In the genomic region with DNA sequence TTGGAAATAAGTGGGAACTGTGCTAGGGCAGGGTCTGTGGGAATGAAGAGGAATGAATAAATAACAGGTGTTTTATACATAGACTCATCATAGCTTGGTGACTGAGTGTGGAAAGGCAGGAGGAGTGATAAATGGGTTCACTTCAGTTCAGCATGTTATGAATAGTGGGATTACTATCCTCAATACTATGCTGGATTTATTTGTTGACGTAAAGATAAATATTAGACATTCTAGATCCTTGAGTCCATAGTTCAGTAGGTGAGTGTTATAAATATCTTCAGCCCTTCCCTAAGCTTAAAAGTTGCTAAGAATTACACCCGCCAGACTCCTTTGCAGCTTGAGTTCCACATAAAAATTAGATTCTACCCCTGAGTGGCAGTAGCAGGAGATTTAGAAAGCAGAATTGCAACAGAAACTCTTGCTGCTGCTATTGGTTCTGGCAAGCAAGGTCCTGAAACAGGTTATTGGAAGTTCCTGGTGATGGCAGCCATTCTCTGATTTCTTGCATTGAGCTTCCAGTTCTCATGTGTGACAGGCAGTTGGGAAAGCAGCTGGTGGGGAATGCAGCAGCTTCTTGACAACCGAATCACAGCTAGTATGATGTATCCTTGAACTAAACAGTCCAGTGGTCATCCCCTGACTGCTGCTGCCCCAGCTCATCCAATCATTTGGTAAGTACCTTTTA, we compare ENCODE assay signal across 14 cellular contexts.
DNase-seq lines count a peak whose midpoint lies in the region; ATAC-seq and TF ChIP-seq lines count a peak whose summit lies in the region.
"Had no signal": no experiment of that assay in that cellular context is flagged by ENCODE, and none has a peak within 500 bp of the region (broad histone marks: within the 10 kb centered on the region; RNA-seq: fewer than 3 reads in every experiment).

No MANE protein-coding gene starts in this region.

- CTCF ChIA-PET in naive thymus-derived CD4-positive, alpha-beta T cell (lab: Charles Lee) = no interaction called here

- no peaks in the 10 kb centered on the region for H3K4me1 Mint-ChIP-seq in naive thymus-derived CD4-positive, alpha-beta T cell

- H3K27me3 Mint-ChIP-seq in naive thymus-derived CD4-positive, alpha-beta T cell = no peaks in the 10 kb centered on the region

- TF ChIP-seq CTCF in brain microvascular endothelial cell (IDR thresholded peaks at IDR 0.05; ENCODE audit: low read depth, low read length, missing control alignments) = no peak

- ATAC-seq in HG02938 (IDR thresholded peaks at IDR 0.05; ENCODE audit: unreplicated experiment) = no peak
- ATAC-seq in naive thymus-derived CD4-positive, alpha-beta T cell = no peak
- ATAC-seq in GM19023 (IDR thresholded peaks at IDR 0.05; ENCODE audit: unreplicated experiment) = no peak
- ATAC-seq: CD8-positive, alpha-beta T cell had no signal

- H3K4me1 ChIP-seq in naive thymus-derived CD4-positive, alpha-beta T cell (ENCODE audit: control insufficient read depth in 2 of 2, insufficient read depth in 2 of 2, low read length in 2 of 2) = no peaks in the 10 kb centered on the region

- H3K27ac ChIP-seq in brain microvascular endothelial cell = no peak overlapping the region
- no peak overlapping the region for H3K27ac ChIP-seq in naive thymus-derived CD4-positive, alpha-beta T cell (ENCODE audit: low read depth, low read length)
- H3K27ac ChIP-seq: GM23248 had no signal

- POLR2A ChIA-PET in naive thymus-derived CD4-positive, alpha-beta T cell (lab: Charles Lee) = no interaction called here

- in situ Hi-C loops in brain microvascular endothelial cell (cut with HindIII; ENCODE audit: low pct_ligation_motif_present, low sequenced_read_pairs) = no loop called here

- H3K9me3 ChIP-seq in naive thymus-derived CD4-positive, alpha-beta T cell (ENCODE audit: control insufficient read depth in 2 of 3, low read length in 3 of 3) = no peaks in the 10 kb centered on the region

- no peak overlapping the region for H3K4me3 ChIP-seq in brain microvascular endothelial cell (ENCODE audit: low read depth, low read length)
- H3K4me3 ChIP-seq in naive thymus-derived CD4-positive, alpha-beta T cell (ENCODE audit: low read length) = no peak overlapping the region
- H3K4me3 ChIP-seq: GM23248 had no signal

- H3K36me3 Mint-ChIP-seq in naive thymus-derived CD4-positive, alpha-beta T cell = no peaks in the 10 kb centered on the region
- H3K36me3 Mint-ChIP-seq: CD8-positive, alpha-beta T cell had no signal

- peaks cover 0 to 10% (median 2%) of the 10 kb centered on the region in 11 donors for H3K9me3 Mint-ChIP-seq in naive thymus-derived CD4-positive, alpha-beta T cell

- intact Hi-C loops in head of caudate nucleus (cut with DNase I) = no loop called here
- intact Hi-C loops in naive thymus-derived CD4-positive, alpha-beta T cell (cut with micrococcal nuclease) = no loop called here

- H3K27ac Mint-ChIP-seq in naive thymus-derived CD4-positive, alpha-beta T cell = no peak overlapping the region
- H3K27ac Mint-ChIP-seq: CD8-positive, alpha-beta T cell had no signal

- H3K27me3 ChIP-seq in brain microvascular endothelial cell (replicated peaks) = no peaks in the 10 kb centered on the region
- H3K27me3 ChIP-seq in naive thymus-derived CD4-positive, alpha-beta T cell (ENCODE audit: control insufficient read depth in 2 of 2, insufficient read depth in 2 of 2, low read length in 2 of 2) = no peaks in the 10 kb centered on the region

- no peaks in the 10 kb centered on the region for H3K36me3 ChIP-seq in brain microvascular endothelial cell (replicated peaks)
- no peaks in the 10 kb centered on the region for H3K36me3 ChIP-seq in naive thymus-derived CD4-positive, alpha-beta T cell (ENCODE audit: control insufficient read depth in 2 of 3, insufficient read depth in 3 of 3, low read length in 3 of 3)

- DNase-seq in brain microvascular endothelial cell (peak; percentile 1), head of caudate nucleus (peak in 25 of 42 donors; percentile 1 to 52 (median 26)), putamen (ENCODE audit: low spot score) (peak; percentile 26)
- DNase-seq in naive thymus-derived CD4-positive, alpha-beta T cell = no peak
- DNase-seq in stimulated activated naive CD4-positive, alpha-beta T cell (lab: John Stamatoyannopoulos, UW) = no peak
- DNase-seq: C1 segment of cervical spinal cord; CD8-positive, alpha-beta T cell; DMS153; DND-41; GM23248; H7; HCEC 1CT had no signal

- no peak overlapping the region for H3K4me3 Mint-ChIP-seq in naive thymus-derived CD4-positive, alpha-beta T cell
- H3K4me3 Mint-ChIP-seq: CD8-positive, alpha-beta T cell had no signal

Comparison
In these comparisons a context has a peak if more than half of its experiments do, and no peak if none do; other contexts are left out.
1. DNase-seq: peak in brain microvascular endothelial cell (single experiment), head of caudate nucleus (25 of 42) and putamen (single experiment); none in naive thymus-derived CD4-positive, alpha-beta T cell (0 of 9) and stimulated activated naive CD4-positive, alpha-beta T cell (0 of 6).